29 cellular contexts compared by ENCODE assay signal in genomic region chr12:130626601-130627000, GRCh38.
"Had no signal": no experiment of that assay in that cellular context is flagged by ENCODE, and none has a peak within 500 bp of the region (broad histone marks: within the 10 kb centered on the region; RNA-seq: fewer than 3 reads in every experiment).

No MANE protein-coding gene starts in this region.

- H3K9me3 ChIP-seq: adrenal gland had no signal

- H3K4me1 ChIP-seq: adrenal gland, body of pancreas, heart left ventricle had no signal

- H3K4me1 Mint-ChIP-seq: activated B cell treated with CpG ODN at 0.5 μM for 24 hours; activated naive CD4-positive, alpha-beta T cell treated with anti-CD3 and anti-CD28 coated beads, Interleukin-2, amount 50 U/mL, for 24 hours; activated naive CD8-positive, alpha-beta T cell treated with anti-CD3 and anti-CD28 coated beads for 36 hours; activated naive CD8-positive, alpha-beta T cell treated with anti-CD3 and anti-CD28 coated beads, Interleukin-2, amount 50 U/mL, for 24 hours; T-helper 17 cell had no signal

- DNase-seq: activated B cell treated with CpG ODN at 0.5 μM for 24 hours; activated CD4-positive, alpha-beta T cell treated with anti-CD3 and anti-CD28 coated beads for 48 hours; activated CD4-positive, alpha-beta T cell treated with anti-CD3 and anti-CD28 coated beads, Interleukin-2, amount 50 U/mL, for 1 hour; activated CD4-positive, alpha-beta T cell treated with anti-CD3 and anti-CD28 coated beads, Interleukin-2, amount 50 U/mL, for 48 hours; activated CD8-positive, alpha-beta memory T cell treated with anti-CD3 and anti-CD28 coated beads for 24 hours; activated CD8-positive, alpha-beta T cell treated with anti-CD3 and anti-CD28 coated beads for 36 hours; activated effector memory CD4-positive, alpha-beta T cell treated with anti-CD3 and anti-CD28 coated beads, Interleukin-2, amount 50 U/mL, for 16 hours; activated naive CD4-positive, alpha-beta T cell treated with anti-CD3 and anti-CD28 coated beads for 36 hours; activated naive CD8-positive, alpha-beta T cell treated with anti-CD3 and anti-CD28 coated beads for 36 hours; activated naive CD8-positive, alpha-beta T cell treated with anti-CD3 and anti-CD28 coated beads, Interleukin-2, amount 50 U/mL, for 24 hours; activated T-cell treated with anti-CD3 and anti-CD28 coated beads, Interleukin-2, amount 50 U/mL, for 4 hours; adrenal gland; amygdala; body of pancreas; caudate nucleus; effector CD8-positive, alpha-beta T cell; foreskin fibroblast; glutamatergic neuron; heart left ventricle; T-helper 1 cell; T-helper 17 cell; T1000; WERI-Rb-1 had no signal

- H3K27me3 ChIP-seq: adrenal gland had no signal

- H3K27ac ChIP-seq: adrenal gland, body of pancreas, epithelial cell of prostate, heart left ventricle, WERI-Rb-1 had no signal

- H3K4me3 ChIP-seq: adrenal gland, body of pancreas, heart left ventricle had no signal

- H3K27ac Mint-ChIP-seq: activated B cell treated with CpG ODN at 0.5 μM for 24 hours; activated CD8-positive, alpha-beta T cell treated with anti-CD3 and anti-CD28 coated beads for 36 hours; activated naive CD4-positive, alpha-beta T cell treated with anti-CD3 and anti-CD28 coated beads for 36 hours; activated naive CD4-positive, alpha-beta T cell treated with anti-CD3 and anti-CD28 coated beads, Interleukin-2, amount 50 U/mL, for 24 hours; activated naive CD8-positive, alpha-beta T cell treated with anti-CD3 and anti-CD28 coated beads for 36 hours; activated naive CD8-positive, alpha-beta T cell treated with anti-CD3 and anti-CD28 coated beads, Interleukin-2, amount 50 U/mL, for 24 hours; activated T-helper 1 cell treated with anti-CD3 and anti-CD28 coated beads, Interleukin-12 subunit alpha, Interleukin-12 subunit beta, Interleukin-2, Interleukin-4 antibody, amounts not matched to agents 30 ng/mL and 10 ng/mL and 1 ng/mL, durations not matched to agents 14 hours and 24 hours and 36 hours; activated T-helper 2 cell treated with anti-CD3 and anti-CD28 coated beads, Interferon-gamma antibody, Interleukin-2, Interleukin-4, amounts not matched to agents 10 μg/mL and 5 μg/mL and 100 μg/mL, durations not matched to agents 14 hours and 24 hours and 36 hours; T-helper 17 cell; T-helper 2 cell treated with Interferon-gamma antibody and Interleukin-4, amounts not matched to agents 5 μg/mL and 100 μg/mL, for 36 hours had no signal

- H3K4me3 Mint-ChIP-seq: activated B cell treated with CpG ODN at 0.5 μM for 24 hours; activated CD8-positive, alpha-beta T cell treated with anti-CD3 and anti-CD28 coated beads for 36 hours; activated naive CD4-positive, alpha-beta T cell treated with anti-CD3 and anti-CD28 coated beads for 36 hours; activated naive CD4-positive, alpha-beta T cell treated with anti-CD3 and anti-CD28 coated beads, Interleukin-2, amount 50 U/mL, for 24 hours; activated naive CD8-positive, alpha-beta T cell treated with anti-CD3 and anti-CD28 coated beads for 36 hours; activated naive CD8-positive, alpha-beta T cell treated with anti-CD3 and anti-CD28 coated beads, Interleukin-2, amount 50 U/mL, for 24 hours; activated T-cell treated with anti-CD3 and anti-CD28 coated beads, Interleukin-2, amount 50 U/mL, for 4 hours; activated T-helper 1 cell treated with anti-CD3 and anti-CD28 coated beads, Interleukin-12 subunit alpha, Interleukin-12 subunit beta, Interleukin-2, Interleukin-4 antibody, amounts not matched to agents 30 ng/mL and 10 ng/mL and 1 ng/mL, durations not matched to agents 14 hours and 24 hours and 36 hours; T-helper 17 cell; T-helper 2 cell treated with Interferon-gamma antibody and Interleukin-4, amounts not matched to agents 5 μg/mL and 100 μg/mL, for 36 hours had no signal

- H3K36me3 Mint-ChIP-seq: activated naive CD4-positive, alpha-beta T cell treated with anti-CD3 and anti-CD28 coated beads, Interleukin-2, amount 50 U/mL, for 24 hours; activated naive CD8-positive, alpha-beta T cell treated with anti-CD3 and anti-CD28 coated beads for 36 hours had no signal

- H3K27me3 Mint-ChIP-seq: activated B cell treated with CpG ODN at 0.5 μM for 24 hours had no signal

- H3K9me3 Mint-ChIP-seq: activated CD8-positive, alpha-beta T cell treated with anti-CD3 and anti-CD28 coated beads for 36 hours; activated naive CD8-positive, alpha-beta T cell treated with anti-CD3 and anti-CD28 coated beads for 36 hours; activated naive CD8-positive, alpha-beta T cell treated with anti-CD3 and anti-CD28 coated beads, Interleukin-2, amount 50 U/mL, for 24 hours; activated T-cell treated with anti-CD3 and anti-CD28 coated beads, Interleukin-2, amount 50 U/mL, for 4 hours; activated T-helper 1 cell treated with anti-CD3 and anti-CD28 coated beads, Interleukin-12 subunit alpha, Interleukin-12 subunit beta, Interleukin-2, Interleukin-4 antibody, amounts not matched to agents 30 ng/mL and 10 ng/mL and 1 ng/mL, durations not matched to agents 14 hours and 24 hours and 36 hours; activated T-helper 2 cell treated with anti-CD3 and anti-CD28 coated beads, Interferon-gamma antibody, Interleukin-2, Interleukin-4, amounts not matched to agents 10 μg/mL and 5 μg/mL and 100 μg/mL, durations not matched to agents 14 hours and 24 hours and 36 hours; T-helper 2 cell treated with Interferon-gamma antibody and Interleukin-4, amounts not matched to agents 5 μg/mL and 100 μg/mL, for 36 hours had no signal

- ATAC-seq: activated CD4-positive, CD25-positive, alpha-beta regulatory T cell treated with anti-CD3 and anti-CD28 coated beads, Interleukin-2, amount 50 U/mL, for 24 hours; activated CD8-positive, alpha-beta T cell treated with anti-CD3 and anti-CD28 coated beads for 36 hours; activated naive CD8-positive, alpha-beta T cell treated with anti-CD3 and anti-CD28 coated beads, Interleukin-2, amount 50 U/mL, for 24 hours; activated T-cell treated with anti-CD3 and anti-CD28 coated beads, Interleukin-2, amount 50 U/mL, for 4 hours; body of pancreas; heart left ventricle; T-helper 17 cell had no signal

- H3K36me3 ChIP-seq: adrenal gland, heart left ventricle had no signal
